Comparison of ENCODE assay signal across 10 cellular contexts in the genomic region with DNA sequence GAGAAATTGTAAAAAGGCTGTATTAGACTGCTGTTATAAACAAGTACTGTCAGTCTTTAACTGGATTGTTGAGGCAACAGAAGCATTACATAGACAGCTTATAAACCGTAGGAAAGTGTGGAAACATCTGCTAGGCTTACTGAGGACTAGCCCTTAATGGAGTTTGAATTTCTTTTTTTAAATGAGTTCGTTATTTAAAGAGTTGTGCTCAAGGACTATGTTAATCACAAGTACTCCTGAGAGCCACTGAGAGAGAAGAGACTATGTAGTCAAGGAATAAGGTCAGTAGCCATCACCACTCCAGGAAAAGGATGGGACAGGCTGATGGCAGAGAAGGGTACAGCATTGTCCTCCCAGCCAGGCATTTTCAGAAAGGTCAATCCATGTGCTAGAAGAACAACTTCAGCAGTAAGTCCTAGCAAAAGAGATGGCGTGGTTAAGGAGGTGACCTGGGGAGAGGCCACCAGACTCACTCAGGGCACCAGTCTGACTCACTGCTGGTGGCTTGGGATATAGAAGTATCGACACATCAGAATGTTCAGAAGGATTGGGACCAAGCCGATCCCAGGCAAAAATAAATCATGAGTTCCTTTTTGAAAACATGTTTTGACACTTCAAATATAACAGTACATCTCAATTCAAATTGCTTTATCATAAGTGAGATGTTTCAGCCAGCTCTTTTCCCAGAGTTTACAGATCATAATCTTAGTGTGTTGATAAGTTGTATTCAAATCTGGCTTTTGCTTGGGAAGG. TPM values are rescaled to one million over a fixed set of nuclear protein-coding genes. Genes with fewer than 3 reads are reported as not detected.
DNase-seq lines count a peak whose midpoint lies in the region; ATAC-seq and TF ChIP-seq lines count a peak whose summit lies in the region.
"Had no signal": no experiment of that assay in that cellular context is flagged by ENCODE, and none has a peak within 500 bp of the region (broad histone marks: within the 10 kb centered on the region; RNA-seq: fewer than 3 reads in every experiment).

No MANE protein-coding gene starts in this region.

- peaks cover 11% of the 10 kb centered on the region for H3K4me1 ChIP-seq in effector memory CD4-positive, alpha-beta T cell (ENCODE audit: control insufficient read depth, insufficient read depth, low read length, poor library complexity, severe bottlenecking)
- H3K4me1 ChIP-seq in stomach: peaks cover 9 to 52% (median 44%) of the 10 kb centered on the region in 4 donors

- peaks cover 29% of the 10 kb centered on the region for H3K4me1 Mint-ChIP-seq in activated naive CD8-positive, alpha-beta T cell treated with anti-CD3 and anti-CD28 coated beads, Interleukin-2, amount 10 ng/mL, durations not matched to agents 7 days and 5 days
- H3K4me1 Mint-ChIP-seq in mesothelial cell of epicardium: peaks cover 23% of the 10 kb centered on the region

- peak overlapping the region; percentile 8 for H3K27ac Mint-ChIP-seq in activated naive CD8-positive, alpha-beta T cell treated with anti-CD3 and anti-CD28 coated beads, Interleukin-2, amount 10 ng/mL, durations not matched to agents 7 days and 5 days
- H3K27ac Mint-ChIP-seq in mesothelial cell of epicardium: peak overlapping the region; percentile 8

- POLR2A ChIA-PET in activated naive CD8-positive, alpha-beta T cell treated with anti-CD3 and anti-CD28 coated beads, Interleukin-2, amount 10 ng/mL, durations not matched to agents 7 days and 5 days (lab: Charles Lee): interaction anchor here (1.1 kb wide), 1 partner anchor 8 kb away, joined by 7 read pairs; no protein-coding TSS in a partner anchor

- 27 to 52% (median 39%) methylated on average over 5 of the region's 5 CpGs for WGBS in stomach, 5 donors

- no peaks in the 10 kb centered on the region for H3K27me3 ChIP-seq in effector memory CD4-positive, alpha-beta T cell (replicated peaks; ENCODE audit: control insufficient read depth, insufficient read depth, low read length, poor library complexity, severe bottlenecking)
- no peaks in the 10 kb centered on the region for H3K27me3 ChIP-seq in stomach

- TF ChIP-seq CTCF in mesothelial cell of epicardium (IDR thresholded peaks at IDR 0.05; ENCODE audit: unreplicated experiment): no peak
- no peak for TF ChIP-seq CTCF in stomach (IDR thresholded peaks at IDR 0.05)

- peaks cover 38% of the 10 kb centered on the region for H3K36me3 ChIP-seq in effector memory CD4-positive, alpha-beta T cell (ENCODE audit: control insufficient read depth, insufficient read depth, low read length)
- H3K36me3 ChIP-seq in stomach: peaks cover 17 to 49% (median 44%) of the 10 kb centered on the region in 4 donors

- no peaks in the 10 kb centered on the region for H3K9me3 Mint-ChIP-seq in activated naive CD8-positive, alpha-beta T cell treated with anti-CD3 and anti-CD28 coated beads, Interleukin-2, amount 10 ng/mL, durations not matched to agents 7 days and 5 days
- no peaks in the 10 kb centered on the region for H3K9me3 Mint-ChIP-seq in mesothelial cell of epicardium
- H3K9me3 Mint-ChIP-seq: brain had no signal

- intact Hi-C loops in stomach (cut with DNase I; ENCODE audit: low total_unique reads): no loop called here

- H3K4me3 ChIP-seq in effector memory CD4-positive, alpha-beta T cell (ENCODE audit: insufficient read depth, low read depth, low read length, poor library complexity, severe bottlenecking): no peak overlapping the region
- no peak overlapping the region for H3K4me3 ChIP-seq in stomach

- H3K27ac ChIP-seq in effector memory CD4-positive, alpha-beta T cell (ENCODE audit: insufficient read depth, low read length, poor library complexity, severe bottlenecking): no peak overlapping the region
- H3K27ac ChIP-seq in stomach: peak overlapping the region in 2 of 5 donors; percentile 13 to 42

- no peak for TF ChIP-seq POLR2A in stomach (IDR thresholded peaks at IDR 0.05)

- H3K36me3 Mint-ChIP-seq in activated naive CD8-positive, alpha-beta T cell treated with anti-CD3 and anti-CD28 coated beads, Interleukin-2, amount 10 ng/mL, durations not matched to agents 7 days and 5 days: peaks cover 25% of the 10 kb centered on the region
- H3K36me3 Mint-ChIP-seq in mesothelial cell of epicardium: peaks cover 27% of the 10 kb centered on the region

- H3K9me3 ChIP-seq in effector memory CD4-positive, alpha-beta T cell (ENCODE audit: control insufficient read depth, low read length): no peaks in the 10 kb centered on the region
- no peaks in the 10 kb centered on the region for H3K9me3 ChIP-seq in stomach

- ATAC-seq in activated naive CD8-positive, alpha-beta T cell treated with anti-CD3 and anti-CD28 coated beads, Interleukin-2, amount 10 ng/mL, durations not matched to agents 7 days and 5 days (ENCODE audit: low read depth): peak; percentile 10
- ATAC-seq in HG03025 (IDR thresholded peaks at IDR 0.05; ENCODE audit: low FRiP score, unreplicated experiment): no peak

- H3K27me3 Mint-ChIP-seq in activated naive CD8-positive, alpha-beta T cell treated with anti-CD3 and anti-CD28 coated beads, Interleukin-2, amount 10 ng/mL, durations not matched to agents 7 days and 5 days: peaks cover 2% of the 10 kb centered on the region
- H3K27me3 Mint-ChIP-seq in mesothelial cell of epicardium (ENCODE audit: low read depth): no peaks in the 10 kb centered on the region
- H3K27me3 Mint-ChIP-seq: brain had no signal

- DNase-seq in ELF-1 (ENCODE audit: low read depth, low spot score) (peak; percentile 50), LHCN-M2 (ENCODE audit: low read depth) (peak; percentile 45), mesothelial cell of epicardium (ENCODE audit: low spot score in 2 of 2, unreplicated experiment in 2 of 2) (no peak), NCI-H2196 treated with DMSO at 0.1 percent for 48 hours (lab: John Stamatoyannopoulos, UW; ENCODE audit: unreplicated experiment) (no peak), stomach (no peak)
- no peak for DNase-seq in activated naive CD8-positive, alpha-beta T cell treated with anti-CD3 and anti-CD28 coated beads, Interleukin-2, amount 10 ng/mL, durations not matched to agents 7 days and 5 days
- DNase-seq in effector memory CD4-positive, alpha-beta T cell: no peak
- DNase-seq: NCI-H446 had no signal

- no peak for TF ChIP-seq EP300 in stomach (IDR thresholded peaks at IDR 0.05)

- no peak overlapping the region for H3K4me3 Mint-ChIP-seq in activated naive CD8-positive, alpha-beta T cell treated with anti-CD3 and anti-CD28 coated beads, Interleukin-2, amount 10 ng/mL, durations not matched to agents 7 days and 5 days
- no peak overlapping the region for H3K4me3 Mint-ChIP-seq in mesothelial cell of epicardium

RNA-seq across cellular contexts. Expression of a gene that starts 6.4 kb away (rescaled TPM):
- total RNA-seq in LHCN-M2 (2014; rRNA removed) (1,162 and 1,423 TPM in 2 replicates), mesothelial cell of epicardium (1,038 to 1,060 TPM (median 1,056 TPM) in 3 replicates), stomach (1,000 to 10,000 TPM in 1 of 5 donors, 100 to 1,000 TPM in 4; 256 to 1,823 (median 908) TPM)
- 3,258 TPM for polyA plus RNA-seq in LHCN-M2 (2012)
- 1,000 to 10,000 TPM; 1,453 to 1,569 TPM for total RNA-seq in activated naive CD8-positive, alpha-beta T cell treated with anti-CD3 and anti-CD28 coated beads, Interleukin-2, amount 10 ng/mL, durations not matched to agents 7 days and 5 days
- 1,000 to 10,000 TPM; 3,295 to 4,053 (median 3,686) TPM for polyA plus RNA-seq in stomach

RNA-seq across cellular contexts. Expression of a gene that starts 22.4 kb away (rescaled TPM):
- total RNA-seq in LHCN-M2 (2014; rRNA removed) (6.3 and 8.8 TPM in 2 replicates), mesothelial cell of epicardium (24.2 to 26.2 TPM (median 25.3 TPM) in 3 replicates), stomach (10 to 100 TPM in 4 of 5 donors, under 1 TPM in 1; 0.29 to 31.2 (median 19.6) TPM)
- 1.4 TPM for polyA plus RNA-seq in LHCN-M2 (2012)
- 1 to 10 TPM; 8.3 to 8.8 TPM for total RNA-seq in activated naive CD8-positive, alpha-beta T cell treated with anti-CD3 and anti-CD28 coated beads, Interleukin-2, amount 10 ng/mL, durations not matched to agents 7 days and 5 days
- 1 to 10 TPM; 4.3 to 9.8 (median 5.3) TPM for polyA plus RNA-seq in stomach

Comparison
In these comparisons a context has a peak if more than half of its experiments do, and no peak if none do; other contexts are left out.
1. DNase-seq: peak in ELF-1 (single experiment) and LHCN-M2 (single experiment); none in activated naive CD8-positive, alpha-beta T cell treated with anti-CD3 and anti-CD28 coated beads, Interleukin-2, amount 10 ng/mL, durations not matched to agents 7 days and 5 days (single experiment), mesothelial cell of epicardium (0 of 2), NCI-H2196 treated with DMSO at 0.1 percent for 48 hours (single experiment), effector memory CD4-positive, alpha-beta T cell (0 of 3) and stomach (single experiment).